Comparison of ENCODE assay signal across 8 cellular contexts in the genomic region with DNA sequence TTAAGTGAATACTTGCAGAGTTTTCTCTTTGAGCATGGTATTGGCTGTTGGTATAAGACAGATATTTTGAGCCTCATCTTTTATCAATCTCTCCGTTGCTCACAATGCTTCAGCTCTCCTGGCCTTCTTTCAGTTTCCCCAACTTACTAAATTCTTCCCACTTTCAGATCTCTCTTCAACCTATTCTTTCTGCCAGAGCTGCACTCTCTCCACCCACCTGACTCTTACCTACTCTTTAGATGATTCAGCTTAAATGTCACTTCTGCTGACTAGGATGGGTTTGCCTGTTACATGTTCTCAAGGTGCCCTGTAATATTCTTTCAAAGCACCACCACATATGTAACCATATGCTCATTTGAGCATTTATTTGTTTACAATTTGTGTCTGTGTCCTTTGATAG. TPM values are rescaled to one million over a fixed set of nuclear protein-coding genes. Genes with fewer than 3 reads are reported as not detected.
DNase-seq lines count a peak whose midpoint lies in the region; ATAC-seq and TF ChIP-seq lines count a peak whose summit lies in the region.
"Had no signal": no experiment of that assay in that cellular context is flagged by ENCODE, and none has a peak within 500 bp of the region (broad histone marks: within the 10 kb centered on the region; RNA-seq: fewer than 3 reads in every experiment).

No MANE protein-coding gene starts in this region.

- H3K27ac Mint-ChIP-seq in naive thymus-derived CD4-positive, alpha-beta T cell: peak overlapping the region in 5 of 9 donors; percentile 16 to 94 (median 36)

- H3K9me3 Mint-ChIP-seq in naive thymus-derived CD4-positive, alpha-beta T cell: no peaks in the 10 kb centered on the region

- H3K36me3 ChIP-seq in GM06990 (ENCODE audit: control insufficient read depth, insufficient read depth, low read length): peaks cover under 1% of the 10 kb centered on the region
- peaks cover 0 to 38% (median 4%) of the 10 kb centered on the region in 3 experiments for H3K36me3 ChIP-seq in naive thymus-derived CD4-positive, alpha-beta T cell (ENCODE audit: control insufficient read depth in 2 of 3, insufficient read depth in 3 of 3, low read length in 3 of 3)

- no peak for ATAC-seq in naive thymus-derived CD4-positive, alpha-beta T cell
- ATAC-seq in GM21786 (IDR thresholded peaks at IDR 0.05; ENCODE audit: unreplicated experiment): no peak

- peak overlapping the region; percentile 95; the same call in 1 of the 2 replicates for H3K4me3 ChIP-seq in GM06990 (replicated peaks; ENCODE audit: low read depth, low read length)
- H3K4me3 ChIP-seq in naive thymus-derived CD4-positive, alpha-beta T cell (ENCODE audit: low read length): no peak overlapping the region

- DNase-seq in GM06990 (ENCODE audit: extremely low read depth, insufficient read length): no peak
- DNase-seq in RPMI8226: peak; percentile 70
- DNase-seq in naive thymus-derived CD4-positive, alpha-beta T cell: no peak
- no peak for DNase-seq in A172 (ENCODE audit: low spot score)
- DNase-seq in dedifferentiated amniotic fluid mesenchymal stem cell (ENCODE audit: extremely low spot score): no peak
- DNase-seq: activated effector memory CD4-positive, alpha-beta T cell treated with Interleukin-2 at 50 U/mL for 16 hours; NCI-H510A had no signal

- peaks cover 32 to 58% (median 37%) of the 10 kb centered on the region in 7 donors for H3K4me1 Mint-ChIP-seq in naive thymus-derived CD4-positive, alpha-beta T cell

- peak overlapping the region in 9 of 10 donors; percentile 0 to 99 (median 89) for H3K4me3 Mint-ChIP-seq in naive thymus-derived CD4-positive, alpha-beta T cell

- TF ChIP-seq CTCF in GM06990 (IDR thresholded peaks at IDR 0.05; ENCODE audit: insufficient read depth, low read length, poor library complexity, severe bottlenecking): no peak

- H3K9me3 ChIP-seq in naive thymus-derived CD4-positive, alpha-beta T cell (ENCODE audit: control insufficient read depth in 2 of 3, low read length in 3 of 3): no peaks in the 10 kb centered on the region

- H3K36me3 Mint-ChIP-seq in naive thymus-derived CD4-positive, alpha-beta T cell: peaks cover 0 to 13% (median 4%) of the 10 kb centered on the region in 5 donors

- H3K27ac ChIP-seq in naive thymus-derived CD4-positive, alpha-beta T cell (ENCODE audit: low read depth, low read length): no peak overlapping the region

- CTCF ChIA-PET in naive thymus-derived CD4-positive, alpha-beta T cell (lab: Charles Lee): interaction anchor here (1.3 kb wide), 2 partner anchors 20 to 24 kb away, joined by 5 read pairs; no protein-coding TSS in a partner anchor

- H3K4me1 ChIP-seq in naive thymus-derived CD4-positive, alpha-beta T cell (ENCODE audit: control insufficient read depth in 2 of 2, insufficient read depth in 2 of 2, low read length in 2 of 2): peaks cover 19 to 29% of the 10 kb centered on the region in 2 donors

- POLR2A ChIA-PET in naive thymus-derived CD4-positive, alpha-beta T cell (lab: Charles Lee): interaction anchor here (1.5 to 2.1 kb wide), 2 partner anchors 14 to 43 kb away, joined by 3 to 8 read pairs; partner anchors contain the start of gene RRP12

- no peaks in the 10 kb centered on the region for H3K27me3 Mint-ChIP-seq in naive thymus-derived CD4-positive, alpha-beta T cell

- intact Hi-C loops in naive thymus-derived CD4-positive, alpha-beta T cell (cut with micrococcal nuclease): no loop called here

- no peaks in the 10 kb centered on the region for H3K27me3 ChIP-seq in GM06990 (replicated peaks; ENCODE audit: control insufficient read depth, insufficient read depth, low read length)
- H3K27me3 ChIP-seq in naive thymus-derived CD4-positive, alpha-beta T cell (ENCODE audit: control insufficient read depth in 2 of 2, insufficient read depth in 2 of 2, low read length in 2 of 2): no peaks in the 10 kb centered on the region

RNA-seq across cellular contexts. Expression of gene EXOSC1, which starts 1.6 kb away (rescaled TPM):
- total RNA-seq in naive thymus-derived CD4-positive, alpha-beta T cell: 10 to 100 TPM; 32.6 to 65.4 (median 53.2) TPM
- polyA plus RNA-seq in naive thymus-derived CD4-positive, alpha-beta T cell: 10 to 100 TPM; 69.7 to 80.3 TPM
- 101 and 116 TPM in 2 replicates for total RNA-seq in A172 (2014; rRNA removed; shearing (Covaris generic))

RNA-seq across cellular contexts. Expression of gene ZDHHC16, which starts 1.8 kb away (rescaled TPM):
- total RNA-seq in naive thymus-derived CD4-positive, alpha-beta T cell: 10 to 100 TPM; 13.2 to 38.8 (median 26.8) TPM
- 10 to 100 TPM; 24.4 to 37.3 TPM for polyA plus RNA-seq in naive thymus-derived CD4-positive, alpha-beta T cell
- 85.5 and 108 TPM in 2 replicates for total RNA-seq in A172 (2014; rRNA removed; shearing (Covaris generic))

RNA-seq across cellular contexts. Expression of gene PGAM1, which starts 18.2 kb away (rescaled TPM):
- 100 to 1,000 TPM in 2 of 5 experiments, 10 to 100 TPM in 3; 58.5 to 536 (median 69.8) TPM for total RNA-seq in naive thymus-derived CD4-positive, alpha-beta T cell
- 100 to 1,000 TPM; 172 to 204 TPM for polyA plus RNA-seq in naive thymus-derived CD4-positive, alpha-beta T cell
- 967 and 1,053 TPM in 2 replicates for total RNA-seq in A172 (2014; rRNA removed; shearing (Covaris generic))

RNA-seq across cellular contexts. Expression of gene RRP12, which starts 43.1 kb away (rescaled TPM):
- total RNA-seq in naive thymus-derived CD4-positive, alpha-beta T cell: 100 to 1,000 TPM in 1 of 5 experiments, 10 to 100 TPM in 4; 22.0 to 197 (median 32.3) TPM
- 10 to 100 TPM; 10.6 to 13.4 TPM for polyA plus RNA-seq in naive thymus-derived CD4-positive, alpha-beta T cell
- total RNA-seq in A172 (2014; rRNA removed; shearing (Covaris generic)): 47.9 and 52.8 TPM in 2 replicates

RNA-seq across cellular contexts. Expression of gene MMS19, which starts 54.0 kb away (rescaled TPM):
- 100 to 1,000 TPM in 2 of 5 experiments, 10 to 100 TPM in 3; 68.7 to 113 (median 87.9) TPM for total RNA-seq in naive thymus-derived CD4-positive, alpha-beta T cell
- polyA plus RNA-seq in naive thymus-derived CD4-positive, alpha-beta T cell: 10 to 100 TPM; 37.4 to 59.0 TPM
- total RNA-seq in A172 (2014; rRNA removed; shearing (Covaris generic)): 90.4 and 105 TPM in 2 replicates
